Comparison of ENCODE assay signal across 8 cellular contexts in the genomic region with DNA sequence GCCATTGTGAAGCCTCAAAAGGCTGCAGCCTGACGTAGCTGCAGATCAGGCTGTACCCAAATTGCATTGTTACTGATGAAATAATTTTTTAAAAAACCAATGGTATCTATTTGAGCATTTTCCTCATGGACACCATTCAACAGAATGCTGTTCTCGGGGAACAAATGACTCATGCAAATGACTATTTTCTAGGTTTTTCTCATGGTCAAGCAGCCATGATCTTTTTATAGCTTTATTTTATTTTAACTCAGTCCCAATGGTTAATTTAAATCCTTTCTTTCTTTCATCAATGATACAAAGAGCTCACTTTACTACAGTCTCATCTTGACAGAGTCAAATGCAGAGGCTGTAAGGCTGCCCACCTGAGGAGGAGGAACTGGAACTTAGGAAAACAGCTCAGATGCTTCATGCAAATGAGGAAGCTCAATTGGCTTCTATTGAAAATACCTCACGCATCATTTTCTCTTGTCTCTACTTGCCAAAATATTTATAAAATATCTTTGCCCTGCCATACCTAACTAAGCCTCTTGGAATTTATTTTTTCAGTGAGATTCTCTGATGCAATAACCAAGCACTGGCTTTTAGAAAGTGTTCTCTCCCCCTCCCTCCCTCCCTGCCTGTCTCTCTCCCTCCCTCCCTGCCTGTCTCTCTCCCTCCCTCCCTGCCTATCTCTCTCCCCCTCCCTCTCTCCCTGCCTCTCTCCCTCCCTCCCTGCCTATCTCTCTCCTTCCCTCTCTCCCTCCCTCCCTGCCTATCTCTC.
DNase-seq lines count a peak whose midpoint lies in the region; ATAC-seq, FAIRE-seq and TF ChIP-seq lines count a peak whose summit lies in the region.
"Had no signal": no experiment of that assay in that cellular context is flagged by ENCODE, and none has a peak within 500 bp of the region (broad histone marks: within the 10 kb centered on the region; RNA-seq: fewer than 3 reads in every experiment).

No MANE protein-coding gene starts in this region.

- intact Hi-C loops in endothelial cell of umbilical vein (cut with micrococcal nuclease), result no loop called here

- H2AFZ ChIP-seq in endothelial cell of umbilical vein (ENCODE audit: low read depth, low read length), result no peak overlapping the region

- H3K9me3 ChIP-seq in endothelial cell of umbilical vein (replicated peaks; ENCODE audit: control insufficient read depth, insufficient read depth, low read length) (no peaks in the 10 kb centered on the region), thymus (ENCODE audit: control insufficient read depth) (no peaks in the 10 kb centered on the region)

- no peak overlapping the region for H3K4me3 Mint-ChIP-seq in activated T-helper 17 cell treated with anti-CD3 and anti-CD28 coated beads, Interleukin-2, amount 50 U/mL, for 72 hours
- H3K4me3 Mint-ChIP-seq: activated naive CD4-positive, alpha-beta T cell treated with anti-CD3 and anti-CD28 coated beads, Interleukin-2, amount 50 U/mL, for 24 hours had no signal

- WGBS in thymus, result 91% methylated on average over 3 of the region's 3 CpGs

- TF ChIP-seq CTCF in endothelial cell of umbilical vein (IDR thresholded peaks at IDR 0.05; ENCODE audit: extremely low read depth in 1 of 2, insufficient read depth in 1 of 2, low read depth in 1 of 2, low read length in 2 of 2), result no peak

- H3K27me3 ChIP-seq in endothelial cell of umbilical vein (ENCODE audit: control insufficient read depth in 2 of 2, insufficient read depth in 2 of 2, low read length in 2 of 2), result no peaks in the 10 kb centered on the region
- H3K27me3 ChIP-seq in thymus (ENCODE audit: control insufficient read depth, insufficient read depth), result no peaks in the 10 kb centered on the region

- TF ChIP-seq POLR2A in endothelial cell of umbilical vein (IDR thresholded peaks at IDR 0.05; ENCODE audit: low read depth, low read length), result no peak

- peaks cover 36% of the 10 kb centered on the region for H3K27me3 Mint-ChIP-seq in activated T-helper 17 cell treated with anti-CD3 and anti-CD28 coated beads, Interleukin-2, amount 50 U/mL, for 72 hours

- no peak overlapping the region for H3K4me2 ChIP-seq in endothelial cell of umbilical vein (ENCODE audit: insufficient read depth, low read length)

- dilution Hi-C loops in endothelial cell of umbilical vein (cut with MboI; ENCODE audit: extremely low pct_ligation_motif_present, low sequenced_read_pairs), result no loop called here

- no peaks in the 10 kb centered on the region for H3K36me3 Mint-ChIP-seq in activated T-helper 17 cell treated with anti-CD3 and anti-CD28 coated beads, Interleukin-2, amount 50 U/mL, for 72 hours (ENCODE audit: low read depth)
- H3K36me3 Mint-ChIP-seq: activated naive CD4-positive, alpha-beta T cell treated with anti-CD3 and anti-CD28 coated beads, Interleukin-2, amount 50 U/mL, for 24 hours had no signal

- H3K27ac ChIP-seq in endothelial cell of umbilical vein (ENCODE audit: insufficient read depth, low read depth, low read length), result no peak overlapping the region
- peak overlapping the region; percentile 15 for H3K27ac ChIP-seq in thymus (ENCODE audit: low read depth)

- no peaks in the 10 kb centered on the region for H3K79me2 ChIP-seq in endothelial cell of umbilical vein (ENCODE audit: control insufficient read depth, insufficient read depth, low read length)

- DNase-seq in endothelial cell of umbilical vein (ENCODE audit: low read depth, low spot score) (no peak), HEK293T (ENCODE audit: extremely low spot score) (no peak), H4 (ENCODE audit: low spot score) (no peak)

- H3K4me3 ChIP-seq in endothelial cell of umbilical vein (replicated peaks in 1 of 3; ENCODE audit: insufficient read depth in 1 of 3, low read depth in 1 of 3, low read length in 3 of 3) (no peak overlapping the region), thymus (ENCODE audit: low read length) (no peak overlapping the region)

- no peak overlapping the region for H3K27ac Mint-ChIP-seq in activated T-helper 17 cell treated with anti-CD3 and anti-CD28 coated beads, Interleukin-2, amount 50 U/mL, for 72 hours
- H3K27ac Mint-ChIP-seq: activated naive CD4-positive, alpha-beta T cell treated with anti-CD3 and anti-CD28 coated beads, Interleukin-2, amount 50 U/mL, for 24 hours had no signal

- POLR2A ChIA-PET in endothelial cell of umbilical vein (lab: Charles Lee), result interaction anchor here (0.7 kb wide), 2 partner anchors 124 to 472 kb away, joined by 3 to 4 read pairs; no protein-coding TSS in a partner anchor
- POLR2A ChIA-PET in HEK293T (lab: Yijun Ruan, JAX), result no interaction called here

- no peaks in the 10 kb centered on the region for H4K20me1 ChIP-seq in endothelial cell of umbilical vein (replicated peaks; ENCODE audit: control insufficient read depth, extremely low read depth, insufficient read depth, low read length)

- H3K4me1 ChIP-seq in endothelial cell of umbilical vein (ENCODE audit: control insufficient read depth, extremely low read depth, insufficient read depth, low read length) (peaks cover 28% of the 10 kb centered on the region), thymus (ENCODE audit: control insufficient read depth, insufficient read depth, low read length) (no peaks in the 10 kb centered on the region)

- FAIRE-seq in endothelial cell of umbilical vein (lab: Jason Lieb, UNC), result no peak

- H3K36me3 ChIP-seq in endothelial cell of umbilical vein (ENCODE audit: control insufficient read depth in 2 of 2, extremely low read depth in 1 of 2, insufficient read depth in 2 of 2, low read length in 2 of 2) (peaks cover 0 to 3% of the 10 kb centered on the region in 2 experiments), thymus (ENCODE audit: control insufficient read depth, insufficient read depth) (no peaks in the 10 kb centered on the region)

- BruUV-seq in endothelial cell of umbilical vein (replicated peaks; lab: Mats Ljungman, UMichigan), result no TSS peak

- H3K4me1 Mint-ChIP-seq in activated T-helper 17 cell treated with anti-CD3 and anti-CD28 coated beads, Interleukin-2, amount 50 U/mL, for 72 hours, result no peaks in the 10 kb centered on the region
- H3K4me1 Mint-ChIP-seq: activated naive CD4-positive, alpha-beta T cell treated with anti-CD3 and anti-CD28 coated beads, Interleukin-2, amount 50 U/mL, for 24 hours had no signal

- CTCF ChIA-PET in endothelial cell of umbilical vein (lab: Charles Lee) (interaction anchor here (0.9 to 2.2 kb wide), 8 partner anchors 9 to 307 kb away, joined by 3 to 6 read pairs (median 4); no protein-coding TSS in a partner anchor), HEK293T (lab: Yijun Ruan, JAX) (interaction anchor here (0.6 to 1.1 kb wide), 5 partner anchors 11 to 839 kb away, joined by 3 read pairs; no protein-coding TSS in a partner anchor)

- no peak overlapping the region for H3K9ac ChIP-seq in endothelial cell of umbilical vein (replicated peaks; ENCODE audit: extremely low read depth, insufficient read depth, low read length)

- H3K9me3 Mint-ChIP-seq in activated T-helper 17 cell treated with anti-CD3 and anti-CD28 coated beads, Interleukin-2, amount 50 U/mL, for 72 hours, result no peaks in the 10 kb centered on the region

- no peaks in the 10 kb centered on the region for H3K9me1 ChIP-seq in endothelial cell of umbilical vein (replicated peaks; ENCODE audit: control insufficient read depth, extremely low read depth, insufficient read depth, low read length)

- peak; percentile 55 for ATAC-seq in GM19467 (IDR thresholded peaks at IDR 0.05; ENCODE audit: unreplicated experiment)
- ATAC-seq in HG03342 (IDR thresholded peaks at IDR 0.05; ENCODE audit: unreplicated experiment), result peak; percentile 66
- no peak for ATAC-seq in activated T-helper 17 cell treated with anti-CD3 and anti-CD28 coated beads, Interleukin-2, amount 50 U/mL, for 72 hours (replicated peaks)

TF ChIP-seq in endothelial cell of umbilical vein, 7 proteins besides CTCF, POLR2A, EP300 and RAD21:
- no peak for TF ChIP-seq POLR2AphosphoS5 (IDR thresholded peaks at IDR 0.05; ENCODE audit: insufficient read depth, low read depth, low read length)
- TF ChIP-seq JUN (IDR thresholded peaks at IDR 0.05; ENCODE audit: borderline replicate concordance, insufficient read depth, insufficient read length, low read depth), result peak; percentile 7

TF ChIP-seq in HEK293T, 16 proteins besides CTCF, POLR2A, EP300 and RAD21:
- TF ChIP-seq CTBP1 (IDR thresholded peaks at IDR 0.05; ENCODE audit: borderline replicate concordance) (no peak), NFRKB (IDR thresholded peaks at IDR 0.05) (no peak), FOXA1 (IDR thresholded peaks at IDR 0.05) (no peak), SUZ12 (IDR thresholded peaks at IDR 0.05) (no peak), SP1 (IDR thresholded peaks at IDR 0.05) (no peak), BHLHE40 (IDR thresholded peaks at IDR 0.05; ENCODE audit: borderline replicate concordance) (no peak), ARNT (IDR thresholded peaks at IDR 0.05) (no peak), LEF1 (IDR thresholded peaks at IDR 0.05; ENCODE audit: borderline replicate concordance) (no peak), ZNF384 (IDR thresholded peaks at IDR 0.05) (no peak)
